Comparison of ENCODE assay signal across 8 cellular contexts in genomic region chr1:160400284-160400645, GRCh38. TPM values are rescaled to one million over a fixed set of nuclear protein-coding genes. Genes with fewer than 3 reads are reported as not detected.
A peak's percentile ranks its signal among the peaks of the same experiment; 100 is the strongest.
DNase-seq lines count a peak whose midpoint lies in the region; ATAC-seq and TF ChIP-seq lines count a peak whose summit lies in the region.

Gene VANGL2 (plus strand): TSS chr1:160400564. CDS start chr1:160415838, 15,274 bp downstream.

- intact Hi-C loops in dendritic cell treated with granulocyte-macrophage colony-stimulating factor and Interleukin-4, amounts not matched to agents 40 ng/mL and 50 ng/mL, for 4 days (cut with micrococcal nuclease), result no loop called here
- intact Hi-C loops in left lung (cut with DNase I), result no loop called here

- H3K27ac Mint-ChIP-seq in CD8-positive, alpha-beta memory T cell, result peak within 1 kb of the TSS in 1 of 8 donors; percentile 43
- no peak within 1 kb of the TSS for H3K27ac Mint-ChIP-seq in dendritic cell treated with granulocyte-macrophage colony-stimulating factor and Interleukin-4, amounts not matched to agents 40 ng/mL and 50 ng/mL, for 4 days

- TF ChIP-seq CTCF in left lung (IDR thresholded peaks at IDR 0.05), result no peak

- TF ChIP-seq RAD21 in Ishikawa (IDR thresholded peaks at IDR 0.05; ENCODE audit: low read depth), result no peak; the same call in 1 of the 2 replicates

- peaks cover 16% of the 10 kb centered on the region for H3K27me3 ChIP-seq in CD8-positive, alpha-beta memory T cell (ENCODE audit: insufficient read depth, low read length, poor library complexity, severe bottlenecking)
- H3K27me3 ChIP-seq in left lung, result peaks cover 0 to 36% of the 10 kb centered on the region in 2 donors

- H3K4me1 Mint-ChIP-seq in CD8-positive, alpha-beta memory T cell, result peaks cover 6% of the 10 kb centered on the region in 3 donors
- H3K4me1 Mint-ChIP-seq in dendritic cell treated with granulocyte-macrophage colony-stimulating factor and Interleukin-4, amounts not matched to agents 40 ng/mL and 50 ng/mL, for 4 days (ENCODE audit: low read depth), result peaks cover 41% of the 10 kb centered on the region

- ATAC-seq in left lung, result peak; percentile 94

- DNase-seq in CD8-positive, alpha-beta memory T cell, result peak; percentile 18 to 59 (median 25)
- peak; percentile 27 for DNase-seq in T-helper 9 cell
- peak; percentile 72 to 82 for DNase-seq in left lung
- peak; percentile 45 to 54 for DNase-seq in stimulated activated CD4-positive, alpha-beta T cell treated with anti-CD3 and anti-CD28 coated beads, Interleukin-2, amount 100 ng/mL, for 48 hours
- no peak for DNase-seq in SHP77 treated with DMSO at 0.1 percent for 48 hours (lab: John Stamatoyannopoulos, UW)
- DNase-seq in GF-D8 (lab: John Stamatoyannopoulos, UW), result no peak

- H3K4me3 Mint-ChIP-seq in CD8-positive, alpha-beta memory T cell, result peak within 1 kb of the TSS; percentile 15 to 88 (median 65)
- peak within 1 kb of the TSS; percentile 65 for H3K4me3 Mint-ChIP-seq in dendritic cell treated with granulocyte-macrophage colony-stimulating factor and Interleukin-4, amounts not matched to agents 40 ng/mL and 50 ng/mL, for 4 days

- no peaks in the 10 kb centered on the region for H3K9me3 Mint-ChIP-seq in CD8-positive, alpha-beta memory T cell
- no peaks in the 10 kb centered on the region for H3K9me3 Mint-ChIP-seq in dendritic cell treated with granulocyte-macrophage colony-stimulating factor and Interleukin-4, amounts not matched to agents 40 ng/mL and 50 ng/mL, for 4 days

- H3K9me3 ChIP-seq in CD8-positive, alpha-beta memory T cell (ENCODE audit: low read length), result no peaks in the 10 kb centered on the region
- no peaks in the 10 kb centered on the region for H3K9me3 ChIP-seq in left lung

- H3K4me3 ChIP-seq in CD8-positive, alpha-beta memory T cell (ENCODE audit: low read length), result peak within 1 kb of the TSS; percentile 34
- H3K4me3 ChIP-seq in left lung, result peak within 1 kb of the TSS; percentile 48 to 57

- POLR2A ChIA-PET in CD8-positive, alpha-beta memory T cell (lab: Charles Lee), result no interaction called here

- peak; percentile 99 for TF ChIP-seq EP300 in Ishikawa (IDR thresholded peaks at IDR 0.05; ENCODE audit: borderline replicate concordance)

- H3K4me1 ChIP-seq in CD8-positive, alpha-beta memory T cell (ENCODE audit: insufficient read depth, low read length), result peaks cover 5% of the 10 kb centered on the region
- peaks cover 0 to 26% of the 10 kb centered on the region in 2 donors for H3K4me1 ChIP-seq in left lung

- H3K36me3 Mint-ChIP-seq in CD8-positive, alpha-beta memory T cell, result peaks cover 0 to 3% (median 0%) of the 10 kb centered on the region in 3 donors
- H3K36me3 Mint-ChIP-seq in dendritic cell treated with granulocyte-macrophage colony-stimulating factor and Interleukin-4, amounts not matched to agents 40 ng/mL and 50 ng/mL, for 4 days (ENCODE audit: low read depth), result no peaks in the 10 kb centered on the region

- peaks cover 19 to 38% of the 10 kb centered on the region in 2 donors for H3K27me3 Mint-ChIP-seq in CD8-positive, alpha-beta memory T cell
- H3K27me3 Mint-ChIP-seq in dendritic cell treated with granulocyte-macrophage colony-stimulating factor and Interleukin-4, amounts not matched to agents 40 ng/mL and 50 ng/mL, for 4 days, result peaks cover 44% of the 10 kb centered on the region

- CTCF ChIA-PET in CD8-positive, alpha-beta memory T cell (lab: Charles Lee), result no interaction called here

- no peak within 1 kb of the TSS for H3K27ac ChIP-seq in CD8-positive, alpha-beta memory T cell (ENCODE audit: low read depth, low read length)
- peak within 1 kb of the TSS; percentile 3 to 48 for H3K27ac ChIP-seq in left lung

- H3K36me3 ChIP-seq in CD8-positive, alpha-beta memory T cell (ENCODE audit: insufficient read depth, low read length), result no peaks in the 10 kb centered on the region
- no peaks in the 10 kb centered on the region for H3K36me3 ChIP-seq in left lung

TF ChIP-seq in Ishikawa, 13 proteins besides CTCF, POLR2A, EP300 and RAD21:
- TF ChIP-seq TCF12 (IDR thresholded peaks at IDR 0.05; ENCODE audit: low read depth) (peak; percentile 69; the same call in 1 of the 2 replicates), REST (IDR thresholded peaks at IDR 0.05; ENCODE audit: low read depth) (no peak), EGR1 (IDR thresholded peaks at IDR 0.05) (peak; percentile 23; the same call in 1 of the 2 replicates), TAF1 (IDR thresholded peaks at IDR 0.05; ENCODE audit: low read depth) (peak; percentile 59; the same call in 1 of the 2 replicates), YY1 (IDR thresholded peaks at IDR 0.05; ENCODE audit: low read depth) (peak; percentile 77), FOXM1 (IDR thresholded peaks at IDR 0.05; ENCODE audit: borderline replicate concordance, low read depth) (no peak), NFIC (IDR thresholded peaks at IDR 0.05) (0 out of 2 replicates have a peak, but pooled peaks have one; percentile 20), USF1 (IDR thresholded peaks at IDR 0.05) (peak; percentile 43), ZBTB7A (IDR thresholded peaks at IDR 0.05; ENCODE audit: low read depth) (peak; percentile 46)
- TF ChIP-seq, protein P1, sequence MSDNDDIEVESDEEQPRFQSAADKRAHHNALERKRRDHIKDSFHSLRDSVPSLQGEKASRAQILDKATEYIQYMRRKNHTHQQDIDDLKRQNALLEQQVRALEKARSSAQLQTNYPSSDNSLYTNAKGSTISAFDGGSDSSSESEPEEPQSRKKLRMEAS (IDR thresholded peaks at IDR 0.05), result peak; percentile 47; the same call in 1 of the 2 replicates

RNA-seq across cellular contexts. Expression of gene VANGL2, which starts in this region (rescaled TPM):
- total RNA-seq in CD8-positive, alpha-beta memory T cell, result under 1 TPM; 0.04 to 0.07 TPM
- polyA plus RNA-seq in CD8-positive, alpha-beta memory T cell, result not detected
- 1 to 10 TPM; 2.7 to 5.5 TPM for total RNA-seq in left lung

Comparison
In these comparisons a context has a peak if more than half of its experiments do, and no peak if none do; other contexts are left out.
1. Peak in DNase-seq and H3K4me3 ChIP-seq in CD8-positive, alpha-beta memory T cell; RNA of the gene not detected or under 1 TPM.
2. DNase-seq: peak in T-helper 9 cell (single experiment), left lung (2 of 2) and stimulated activated CD4-positive, alpha-beta T cell treated with anti-CD3 and anti-CD28 coated beads, Interleukin-2, amount 100 ng/mL, for 48 hours (2 of 2); none in SHP77 treated with DMSO at 0.1 percent for 48 hours (single experiment) and GF-D8 (single experiment).